8 cellular contexts compared by ENCODE assay signal in genomic region chr15:60423540-60423939, GRCh38. TPM values are rescaled to one million over a fixed set of nuclear protein-coding genes. Genes with fewer than 3 reads are reported as not detected.
DNase-seq lines count a peak whose midpoint lies in the region; ATAC-seq and TF ChIP-seq lines count a peak whose summit lies in the region.
"Had no signal": no experiment of that assay in that cellular context is flagged by ENCODE, and none has a peak within 500 bp of the region (broad histone marks: within the 10 kb centered on the region; RNA-seq: fewer than 3 reads in every experiment).

No MANE protein-coding gene starts in this region.

- peak; percentile 70 for DNase-seq in GM04504 (ENCODE audit: low read depth)
- peak; percentile 60 to 84 for DNase-seq in PC-9
- DNase-seq in epithelial cell of proximal tubule (ENCODE audit: low read depth) = peak; percentile 56
- peak; percentile 51 for DNase-seq in retina
- no peak for DNase-seq in effector CD4-positive, alpha-beta T cell
- no peak for DNase-seq in mucosa of gallbladder (ENCODE audit: low spot score)
- DNase-seq: effector CD8-positive, alpha-beta T cell had no signal

- no peaks in the 10 kb centered on the region for H3K79me2 ChIP-seq in PC-9 (ENCODE audit: low read depth)

- H3K36me3 ChIP-seq in PC-9 (ENCODE audit: low read depth) = no peaks in the 10 kb centered on the region

- TF ChIP-seq CTCF in PC-9 (conservative IDR thresholded peaks at IDR 0.05) (no peak), epithelial cell of proximal tubule (conservative IDR thresholded peaks at IDR 0.05; ENCODE audit: low read depth, low read length) (no peak)

- peaks cover 5% of the 10 kb centered on the region for H3F3A ChIP-seq in PC-9 (ENCODE audit: insufficient read depth, low read depth)

- POLR2A ChIA-PET in PC-9 (lab: Charles Lee; ENCODE audit: unreplicated experiment) = interaction anchor here (0.5 to 1.2 kb wide), 5 partner anchors 10 to 31 kb away, joined by 3 to 8 read pairs (median 6); no protein-coding TSS in a partner anchor

- no peaks in the 10 kb centered on the region for H3K9me3 ChIP-seq in PC-9 (ENCODE audit: insufficient read depth, low read depth)

- CTCF ChIA-PET in PC-9 (lab: Charles Lee) = no interaction called here

- H3K27me3 ChIP-seq in PC-9 (ENCODE audit: insufficient read depth, low read depth) = no peaks in the 10 kb centered on the region

- peak overlapping the region; percentile 44 for H3K4me2 ChIP-seq in PC-9

- peak overlapping the region; percentile 55 for H3K27ac ChIP-seq in PC-9

- intact Hi-C loops in PC-9 (cut with micrococcal nuclease; ENCODE audit: unreplicated experiment) = no loop called here

- H3K4me1 ChIP-seq in PC-9 (replicated peaks; ENCODE audit: insufficient read depth) = peaks cover 20% of the 10 kb centered on the region

- BruUV-seq in PC-9 (replicated peaks; lab: Mats Ljungman, UMichigan) = no TSS peak

- H2AFZ ChIP-seq in PC-9 = no peak overlapping the region

- no peak overlapping the region for H3K4me3 ChIP-seq in PC-9
- no peak overlapping the region for H3K4me3 ChIP-seq in epithelial cell of proximal tubule (ENCODE audit: low read depth, low read length)

- ATAC-seq in GM19397 (IDR thresholded peaks at IDR 0.05; ENCODE audit: unreplicated experiment) = no peak

- H4K20me1 ChIP-seq in PC-9 (ENCODE audit: insufficient read depth) = no peaks in the 10 kb centered on the region

- peaks cover 2% of the 10 kb centered on the region; the same call in 1 of the 2 replicates for H3K9me2 ChIP-seq in PC-9 (ENCODE audit: insufficient read depth)

RNA-seq across cellular contexts. Expression of gene ANXA2, which starts 25.8 kb away (rescaled TPM):
- 1,720 and 1,743 TPM in 2 replicates for total RNA-seq in PC-9 (2021)
- total RNA-seq in epithelial cell of proximal tubule = 2,958 and 3,295 TPM in 2 replicates
- 733 TPM for total RNA-seq in mucosa of gallbladder

RNA-seq across cellular contexts. Expression of gene ICE2, which starts 55.4 kb away (rescaled TPM):
- 64.1 and 67.5 TPM in 2 replicates for total RNA-seq in PC-9 (2021)
- 10.6 and 17.8 TPM in 2 replicates for total RNA-seq in epithelial cell of proximal tubule
- total RNA-seq in mucosa of gallbladder = 47.7 TPM

Comparison
In these comparisons a context has a peak if more than half of its experiments do, and no peak if none do; other contexts are left out.
1. DNase-seq: peak in GM04504 (single experiment), PC-9 (2 of 2), epithelial cell of proximal tubule (single experiment) and retina (single experiment); none in effector CD4-positive, alpha-beta T cell (single experiment) and mucosa of gallbladder (single experiment).